ENCODE assay signal across 8 cellular contexts in genomic region chr1:37486680-37487618, GRCh38. TPM values are rescaled to one million over a fixed set of nuclear protein-coding genes. Genes with fewer than 3 reads are reported as not detected.
DNase-seq lines count a peak whose midpoint lies in the region; ATAC-seq, FAIRE-seq and TF ChIP-seq lines count a peak whose summit lies in the region.

No MANE protein-coding gene starts in this region.

- POLR2A ChIA-PET in SK-N-SH (lab: Yijun Ruan, JAX) = interaction anchor here (1.7 kb wide), 1 partner anchor 10 kb away, joined by 6 read pairs; no protein-coding TSS in a partner anchor

- H3K27ac ChIP-seq in SK-N-SH (ENCODE audit: low read depth in 2 of 2, low read length in 1 of 2) (peak overlapping the region; percentile 5 to 13; a peak in 1 of 4 replicates), pancreas (peak overlapping the region in 3 of 4 donors; percentile 33 to 78 (median 76)), uterus (peak overlapping the region; percentile 61 to 79)

- no peaks in the 10 kb centered on the region for H3K27me3 ChIP-seq in SK-N-SH (ENCODE audit: insufficient read depth)
- H3K27me3 ChIP-seq in pancreas = no peaks in the 10 kb centered on the region
- H3K27me3 ChIP-seq in uterus = no peaks in the 10 kb centered on the region

- no peak for TF ChIP-seq POLR2A in uterus (IDR thresholded peaks at IDR 0.05)

- ATAC-seq in pancreas (peak; percentile 44 to 83 (median 78)), GM19452 (IDR thresholded peaks at IDR 0.05; ENCODE audit: unreplicated experiment) (no peak)

- CTCF ChIA-PET in SK-N-SH (lab: Yijun Ruan, JAX) = interaction anchor here (0.5 to 21.1 kb wide), 41 partner anchors 10 to 971 kb away, joined by 3 to 481 read pairs (median 4); partner anchors contain the start of genes DNALI1, MEAF6, SNIP1 and ZC3H12A

- FAIRE-seq in pancreas (lab: Jason Lieb, UNC) = no peak

- no peak for TF ChIP-seq EP300 in SK-N-SH (IDR thresholded peaks at IDR 0.05; ENCODE audit: borderline replicate concordance in 1 of 2, low read depth in 1 of 2, low read length in 1 of 2)

- no peak overlapping the region for H3K9ac ChIP-seq in SK-N-SH

- DNase-seq in DMS53 treated with DMSO at 0.1 percent for 48 hours (lab: John Stamatoyannopoulos, UW; ENCODE audit: unreplicated experiment) = peak; percentile 40
- DNase-seq in HuH-7.5 (ENCODE audit: low spot score) = peak; percentile 71
- DNase-seq in SK-N-SH = peak; percentile 83
- DNase-seq in activated naive CD4-positive, alpha-beta T cell treated with anti-CD3 and anti-CD28 coated beads, Interleukin-2, amount 50 U/mL, for 16 hours = peak; percentile 77
- DNase-seq in glomerular visceral epithelial cell (ENCODE audit: extremely low spot score) = peak; percentile 78
- DNase-seq in pancreas = peak; percentile 57 to 94 (median 83)
- DNase-seq in uterus = peak; percentile 79 to 84

- H3K36me3 ChIP-seq in SK-N-SH (replicated peaks in 1 of 2; ENCODE audit: control insufficient read depth in 1 of 2, insufficient read depth in 2 of 2, low read length in 1 of 2) = peaks cover 21 to 29% of the 10 kb centered on the region in 2 experiments
- peaks cover 9 to 28% (median 23%) of the 10 kb centered on the region in 3 donors for H3K36me3 ChIP-seq in pancreas
- H3K36me3 ChIP-seq in uterus = no peaks in the 10 kb centered on the region

- H3K4me3 ChIP-seq in SK-N-SH (ENCODE audit: low read depth in 2 of 2, low read length in 1 of 2) = peak overlapping the region in 1 of 2 experiments; percentile 1; a peak in 1 of 4 replicates
- H3K4me3 ChIP-seq in pancreas = no peak overlapping the region
- H3K4me3 ChIP-seq in uterus = no peak overlapping the region

- no peaks in the 10 kb centered on the region for H4K20me1 ChIP-seq in SK-N-SH (ENCODE audit: insufficient read depth)

- H2AFZ ChIP-seq in SK-N-SH (ENCODE audit: low read depth) = no peak overlapping the region

- WGBS in SK-N-SH (ENCODE audit: low lambda C conversion rate) = 32% methylated on average over 8 of the region's 10 CpGs
- 22 to 28% methylated on average over 10 of the region's 10 CpGs for WGBS in pancreas, 2 donors

- intact Hi-C loops in pancreas (cut with DNase I) (loop anchor here in 1 of 3 donors (2.0 kb wide), 1 partner anchor 30 kb away; no protein-coding TSS in a partner anchor), uterus (cut with DNase I; ENCODE audit: low total_unique reads) (no loop called here)

- peak; percentile 97 for TF ChIP-seq CTCF in SK-N-SH (IDR thresholded peaks at IDR 0.05)
- peak; percentile 93 to 98 (median 96) for TF ChIP-seq CTCF in pancreas (IDR thresholded peaks at IDR 0.05)
- TF ChIP-seq CTCF in uterus (IDR thresholded peaks at IDR 0.05) = peak; percentile 94 to 99 (median 97)

- no peaks in the 10 kb centered on the region for H3K9me2 ChIP-seq in SK-N-SH

- H3K4me1 ChIP-seq in SK-N-SH (ENCODE audit: control insufficient read depth in 1 of 2, insufficient read depth in 2 of 2, low read depth in 1 of 2, low read length in 1 of 2) = peaks cover 0 to 30% of the 10 kb centered on the region in 2 experiments; a peak in 1 of 4 replicates
- peaks cover 21 to 46% (median 36%) of the 10 kb centered on the region in 3 donors for H3K4me1 ChIP-seq in pancreas
- no peaks in the 10 kb centered on the region for H3K4me1 ChIP-seq in uterus

- no peak overlapping the region for H3K4me2 ChIP-seq in SK-N-SH

- H3K9me3 ChIP-seq in SK-N-SH (no peaks in the 10 kb centered on the region), pancreas (no peaks in the 10 kb centered on the region), uterus (no peaks in the 10 kb centered on the region)

- H3K79me2 ChIP-seq in SK-N-SH (ENCODE audit: insufficient read depth) = peaks cover 9% of the 10 kb centered on the region; the same call in 1 of the 2 replicates

- peak; percentile 83 for TF ChIP-seq RAD21 in SK-N-SH (IDR thresholded peaks at IDR 0.05; ENCODE audit: low read length)

- H3F3A ChIP-seq in SK-N-SH (replicated peaks; ENCODE audit: insufficient read depth) = peaks cover 15% of the 10 kb centered on the region

TF ChIP-seq in SK-N-SH, 30 proteins besides CTCF, POLR2A, EP300 and RAD21:
- TF ChIP-seq SMC3 (IDR thresholded peaks at IDR 0.05; ENCODE audit: low read depth, low read length) = peak; percentile 96
- peak; percentile 52; the same call in 1 of the 2 replicates for TF ChIP-seq MXI1 (IDR thresholded peaks at IDR 0.05; ENCODE audit: low read depth, low read length)
- TF ChIP-seq REST (IDR thresholded peaks at IDR 0.05; ENCODE audit: low read depth, low read length) = no peak

RNA-seq across cellular contexts. Expression of gene ZC3H12A, which starts 12.6 kb away (rescaled TPM):
- polyA plus RNA-seq in SK-N-SH (2012; rRNA removed) (7.4 and 8.9 TPM in 2 replicates), pancreas (10 to 100 TPM; 11.4 to 13.1 TPM)
- polyA plus RNA-seq in SK-N-SH (2012; cell fraction: cytosol; rRNA removed) = 3.4 and 4.3 TPM in 2 replicates
- 24.6 and 24.8 TPM in 2 replicates for polyA plus RNA-seq in SK-N-SH (2012; cell fraction: nucleus; rRNA removed)
- total RNA-seq in pancreas (10 to 100 TPM in 2 of 6 donors, 1 to 10 TPM in 4; 4.1 to 10.5 (median 9.3) TPM), uterus (10 to 100 TPM in 1 of 4 donors, 1 to 10 TPM in 3; 2.5 to 11.5 (median 8.5) TPM)

RNA-seq across cellular contexts. Expression of gene MEAF6, which starts 27.6 kb away (rescaled TPM):
- polyA plus RNA-seq in SK-N-SH (2012; rRNA removed) (47.2 and 60.5 TPM in 2 replicates), pancreas (10 to 100 TPM; 32.7 to 59.8 TPM)
- polyA plus RNA-seq in SK-N-SH (2012; cell fraction: cytosol; rRNA removed) = 69.0 and 74.2 TPM in 2 replicates
- 25.1 and 39.1 TPM in 2 replicates for polyA plus RNA-seq in SK-N-SH (2012; cell fraction: nucleus; rRNA removed)
- total RNA-seq in pancreas (10 to 100 TPM; 26.1 to 39.7 (median 27.6) TPM), uterus (100 to 1,000 TPM in 1 of 4 donors, 10 to 100 TPM in 3; 39.1 to 186 (median 69.1) TPM)

Comparison
In these comparisons a context has a peak if more than half of its experiments do, and no peak if none do; other contexts are left out.
1. H3K27ac ChIP-seq: peak in every context shown above with its lines; median percentile 76 in pancreas; 70 in uterus; 9 in SK-N-SH.